1 cellular context compared by ENCODE assay signal in the genomic region with DNA sequence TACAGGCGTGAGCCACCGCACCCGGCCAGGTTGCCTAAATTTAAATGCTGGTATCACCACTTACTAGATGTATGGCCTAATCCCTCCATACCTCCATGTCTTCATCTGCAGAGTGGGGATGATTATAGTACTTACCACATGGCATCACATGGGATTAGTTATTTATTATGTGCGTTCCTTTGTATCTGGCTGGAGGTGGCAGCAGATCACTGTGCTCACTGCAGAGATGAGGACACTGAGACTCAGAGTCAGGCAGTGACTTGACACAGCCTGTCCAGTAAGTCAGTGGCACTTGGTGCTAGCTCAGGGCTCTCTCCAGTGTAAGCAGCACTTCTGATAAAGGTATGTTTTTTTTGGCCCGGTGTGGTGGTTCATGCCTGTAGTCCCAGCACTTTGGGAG.
TF ChIP-seq lines count a peak whose summit lies in the region.

No MANE protein-coding gene starts in this region.

TF ChIP-seq in GM23338, 12 proteins besides CTCF, POLR2A, EP300 and RAD21 (continued from another document):
- TF ChIP-seq, protein P1, sequence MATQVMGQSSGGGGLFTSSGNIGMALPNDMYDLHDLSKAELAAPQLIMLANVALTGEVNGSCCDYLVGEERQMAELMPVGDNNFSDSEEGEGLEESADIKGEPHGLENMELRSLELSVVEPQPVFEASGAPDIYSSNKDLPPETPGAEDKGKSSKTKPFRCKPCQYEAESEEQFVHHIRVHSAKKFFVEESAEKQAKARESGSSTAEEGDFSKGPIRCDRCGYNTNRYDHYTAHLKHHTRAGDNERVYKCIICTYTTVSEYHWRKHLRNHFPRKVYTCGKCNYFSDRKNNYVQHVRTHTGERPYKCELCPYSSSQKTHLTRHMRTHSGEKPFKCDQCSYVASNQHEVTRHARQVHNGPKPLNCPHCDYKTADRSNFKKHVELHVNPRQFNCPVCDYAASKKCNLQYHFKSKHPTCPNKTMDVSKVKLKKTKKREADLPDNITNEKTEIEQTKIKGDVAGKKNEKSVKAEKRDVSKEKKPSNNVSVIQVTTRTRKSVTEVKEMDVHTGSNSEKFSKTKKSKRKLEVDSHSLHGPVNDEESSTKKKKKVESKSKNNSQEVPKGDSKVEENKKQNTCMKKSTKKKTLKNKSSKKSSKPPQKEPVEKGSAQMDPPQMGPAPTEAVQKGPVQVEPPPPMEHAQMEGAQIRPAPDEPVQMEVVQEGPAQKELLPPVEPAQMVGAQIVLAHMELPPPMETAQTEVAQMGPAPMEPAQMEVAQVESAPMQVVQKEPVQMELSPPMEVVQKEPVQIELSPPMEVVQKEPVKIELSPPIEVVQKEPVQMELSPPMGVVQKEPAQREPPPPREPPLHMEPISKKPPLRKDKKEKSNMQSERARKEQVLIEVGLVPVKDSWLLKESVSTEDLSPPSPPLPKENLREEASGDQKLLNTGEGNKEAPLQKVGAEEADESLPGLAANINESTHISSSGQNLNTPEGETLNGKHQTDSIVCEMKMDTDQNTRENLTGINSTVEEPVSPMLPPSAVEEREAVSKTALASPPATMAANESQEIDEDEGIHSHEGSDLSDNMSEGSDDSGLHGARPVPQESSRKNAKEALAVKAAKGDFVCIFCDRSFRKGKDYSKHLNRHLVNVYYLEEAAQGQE (IDR thresholded peaks at IDR 0.05; ENCODE audit: unreplicated experiment): no peak
- TF ChIP-seq EZH2 (IDR thresholded peaks at IDR 0.05; ENCODE audit: low read depth, unreplicated experiment) (no peak), JUNB (IDR thresholded peaks at IDR 0.05; ENCODE audit: unreplicated experiment) (no peak), CREB1 (CRISPR knock-in tag; IDR thresholded peaks at IDR 0.05; ENCODE audit: low read depth) (no peak), POLR2AphosphoS5 (IDR thresholded peaks at IDR 0.05; ENCODE audit: low read depth) (no peak), EZH2phosphoT487 (IDR thresholded peaks at IDR 0.05; ENCODE audit: unreplicated experiment) (no peak)
- TF ChIP-seq, protein P2, sequence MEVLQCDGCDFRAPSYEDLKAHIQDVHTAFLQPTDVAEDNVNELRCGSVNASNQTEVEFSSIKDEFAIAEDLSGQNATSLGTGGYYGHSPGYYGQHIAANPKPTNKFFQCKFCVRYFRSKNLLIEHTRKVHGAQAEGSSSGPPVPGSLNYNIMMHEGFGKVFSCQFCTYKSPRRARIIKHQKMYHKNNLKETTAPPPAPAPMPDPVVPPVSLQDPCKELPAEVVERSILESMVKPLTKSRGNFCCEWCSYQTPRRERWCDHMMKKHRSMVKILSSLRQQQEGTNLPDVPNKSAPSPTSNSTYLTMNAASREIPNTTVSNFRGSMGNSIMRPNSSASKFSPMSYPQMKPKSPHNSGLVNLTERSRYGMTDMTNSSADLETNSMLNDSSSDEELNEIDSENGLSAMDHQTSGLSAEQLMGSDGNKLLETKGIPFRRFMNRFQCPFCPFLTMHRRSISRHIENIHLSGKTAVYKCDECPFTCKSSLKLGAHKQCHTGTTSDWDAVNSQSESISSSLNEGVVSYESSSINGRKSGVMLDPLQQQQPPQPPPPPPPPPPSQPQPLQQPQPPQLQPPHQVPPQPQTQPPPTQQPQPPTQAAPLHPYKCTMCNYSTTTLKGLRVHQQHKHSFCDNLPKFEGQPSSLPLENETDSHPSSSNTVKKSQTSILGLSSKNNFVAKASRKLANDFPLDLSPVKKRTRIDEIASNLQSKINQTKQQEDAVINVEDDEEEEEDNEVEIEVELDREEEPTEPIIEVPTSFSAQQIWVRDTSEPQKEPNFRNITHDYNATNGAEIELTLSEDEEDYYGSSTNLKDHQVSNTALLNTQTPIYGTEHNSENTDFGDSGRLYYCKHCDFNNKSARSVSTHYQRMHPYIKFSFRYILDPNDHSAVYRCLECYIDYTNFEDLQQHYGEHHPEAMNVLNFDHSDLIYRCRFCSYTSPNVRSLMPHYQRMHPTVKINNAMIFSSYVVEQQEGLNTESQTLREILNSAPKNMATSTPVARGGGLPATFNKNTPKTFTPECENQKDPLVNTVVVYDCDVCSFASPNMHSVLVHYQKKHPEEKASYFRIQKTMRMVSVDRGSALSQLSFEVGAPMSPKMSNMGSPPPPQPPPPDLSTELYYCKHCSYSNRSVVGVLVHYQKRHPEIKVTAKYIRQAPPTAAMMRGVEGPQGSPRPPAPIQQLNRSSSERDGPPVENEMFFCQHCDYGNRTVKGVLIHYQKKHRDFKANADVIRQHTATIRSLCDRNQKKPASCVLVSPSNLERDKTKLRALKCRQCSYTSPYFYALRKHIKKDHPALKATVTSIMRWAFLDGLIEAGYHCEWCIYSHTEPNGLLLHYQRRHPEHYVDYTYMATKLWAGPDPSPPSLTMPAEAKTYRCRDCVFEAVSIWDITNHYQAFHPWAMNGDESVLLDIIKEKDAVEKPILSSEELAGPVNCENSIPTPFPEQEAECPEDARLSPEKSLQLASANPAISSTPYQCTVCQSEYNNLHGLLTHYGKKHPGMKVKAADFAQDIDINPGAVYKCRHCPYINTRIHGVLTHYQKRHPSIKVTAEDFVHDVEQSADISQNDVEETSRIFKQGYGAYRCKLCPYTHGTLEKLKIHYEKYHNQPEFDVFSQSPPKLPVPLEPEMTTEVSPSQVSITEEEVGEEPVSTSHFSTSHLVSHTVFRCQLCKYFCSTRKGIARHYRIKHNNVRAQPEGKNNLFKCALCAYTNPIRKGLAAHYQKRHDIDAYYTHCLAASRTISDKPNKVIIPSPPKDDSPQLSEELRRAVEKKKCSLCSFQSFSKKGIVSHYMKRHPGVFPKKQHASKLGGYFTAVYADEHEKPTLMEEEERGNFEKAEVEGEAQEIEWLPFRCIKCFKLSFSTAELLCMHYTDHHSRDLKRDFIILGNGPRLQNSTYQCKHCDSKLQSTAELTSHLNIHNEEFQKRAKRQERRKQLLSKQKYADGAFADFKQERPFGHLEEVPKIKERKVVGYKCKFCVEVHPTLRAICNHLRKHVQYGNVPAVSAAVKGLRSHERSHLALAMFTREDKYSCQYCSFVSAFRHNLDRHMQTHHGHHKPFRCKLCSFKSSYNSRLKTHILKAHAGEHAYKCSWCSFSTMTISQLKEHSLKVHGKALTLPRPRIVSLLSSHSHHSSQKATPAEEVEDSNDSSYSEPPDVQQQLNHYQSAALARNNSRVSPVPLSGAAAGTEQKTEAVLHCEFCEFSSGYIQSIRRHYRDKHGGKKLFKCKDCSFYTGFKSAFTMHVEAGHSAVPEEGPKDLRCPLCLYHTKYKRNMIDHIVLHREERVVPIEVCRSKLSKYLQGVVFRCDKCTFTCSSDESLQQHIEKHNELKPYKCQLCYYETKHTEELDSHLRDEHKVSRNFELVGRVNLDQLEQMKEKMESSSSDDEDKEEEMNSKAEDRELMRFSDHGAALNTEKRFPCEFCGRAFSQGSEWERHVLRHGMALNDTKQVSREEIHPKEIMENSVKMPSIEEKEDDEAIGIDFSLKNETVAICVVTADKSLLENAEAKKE (CRISPR knock-in tag; IDR thresholded peaks at IDR 0.05): no peak
- TF ChIP-seq, protein P3, sequence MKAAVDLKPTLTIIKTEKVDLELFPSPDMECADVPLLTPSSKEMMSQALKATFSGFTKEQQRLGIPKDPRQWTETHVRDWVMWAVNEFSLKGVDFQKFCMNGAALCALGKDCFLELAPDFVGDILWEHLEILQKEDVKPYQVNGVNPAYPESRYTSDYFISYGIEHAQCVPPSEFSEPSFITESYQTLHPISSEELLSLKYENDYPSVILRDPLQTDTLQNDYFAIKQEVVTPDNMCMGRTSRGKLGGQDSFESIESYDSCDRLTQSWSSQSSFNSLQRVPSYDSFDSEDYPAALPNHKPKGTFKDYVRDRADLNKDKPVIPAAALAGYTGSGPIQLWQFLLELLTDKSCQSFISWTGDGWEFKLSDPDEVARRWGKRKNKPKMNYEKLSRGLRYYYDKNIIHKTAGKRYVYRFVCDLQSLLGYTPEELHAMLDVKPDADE (IDR thresholded peaks at IDR 0.05): no peak
